In genomic region chr2:231482806-231483391, GRCh38 we compare ENCODE assay signal across 1 cellular context.
TF ChIP-seq lines count a peak whose summit lies in the region.

No MANE protein-coding gene starts in this region.

TF ChIP-seq in HepG2, 621 proteins besides CTCF, POLR2A, EP300 and RAD21 (continued from another document and continues in another):
- TF ChIP-seq DBP (CRISPR knock-in tag; IDR thresholded peaks at IDR 0.05; ENCODE audit: not compliant biosample characterization) (no peak), PAXIP1 (CRISPR knock-in tag; conservative IDR thresholded peaks at IDR 0.05) (no peak), ZBTB20 (CRISPR knock-in tag; IDR thresholded peaks at IDR 0.05; ENCODE audit: borderline replicate concordance, low read depth) (no peak), FUBP1 (CRISPR knock-in tag; IDR thresholded peaks at IDR 0.05; ENCODE audit: borderline replicate concordance) (0 out of 2 replicates have a peak, but pooled peaks have one; percentile 23), ZNF556 (CRISPR knock-in tag; IDR thresholded peaks at IDR 0.05; ENCODE audit: borderline replicate concordance) (peak; percentile 73; the same call in 1 of the 2 replicates), ZNF274 (CRISPR knock-in tag; IDR thresholded peaks at IDR 0.05) (peak; percentile 70), RFXAP (CRISPR knock-in tag; IDR thresholded peaks at IDR 0.05; ENCODE audit: borderline replicate concordance) (peak; percentile 59; the same call in 1 of the 2 replicates), ZNF775 (CRISPR knock-in tag; IDR thresholded peaks at IDR 0.05; ENCODE audit: borderline replicate concordance) (no peak), ARID5B (CRISPR knock-in tag; IDR thresholded peaks at IDR 0.05) (peak; percentile 46; the same call in 1 of the 2 replicates), ZNF691 (CRISPR knock-in tag; IDR thresholded peaks at IDR 0.05; ENCODE audit: borderline replicate concordance, low read depth) (0 out of 2 replicates have a peak, but pooled peaks have one; percentile 23), ZNF326 (CRISPR knock-in tag; IDR thresholded peaks at IDR 0.05; ENCODE audit: borderline replicate concordance) (no peak), ARHGAP35 (CRISPR knock-in tag; IDR thresholded peaks at IDR 0.05; ENCODE audit: borderline replicate concordance) (peak; percentile 17; the same call in 1 of the 2 replicates), GFI1 (CRISPR knock-in tag; IDR thresholded peaks at IDR 0.05; ENCODE audit: borderline replicate concordance) (no peak), ZFP1 (CRISPR knock-in tag; IDR thresholded peaks at IDR 0.05) (no peak), HMG20B (CRISPR knock-in tag; conservative IDR thresholded peaks at IDR 0.05) (no peak), HNRNPLL (IDR thresholded peaks at IDR 0.05; ENCODE audit: low read depth, low read length, poor library complexity, severe bottlenecking) (peak; percentile 30), ELF3 (CRISPR knock-in tag; IDR thresholded peaks at IDR 0.05) (peak; percentile 25; the same call in 1 of the 2 replicates), ZNF513 (CRISPR knock-in tag; conservative IDR thresholded peaks at IDR 0.05) (no peak), ELF1 (CRISPR knock-in tag; IDR thresholded peaks at IDR 0.05) (no peak; the same call in 1 of the 2 replicates), MEF2D (CRISPR knock-in tag; IDR thresholded peaks at IDR 0.05) (no peak; the same call in 1 of the 2 replicates), CBX2 (IDR thresholded peaks at IDR 0.05; ENCODE audit: low read depth, low read length) (no peak), CBX2 (CRISPR knock-in tag; IDR thresholded peaks at IDR 0.05; ENCODE audit: low read depth) (no peak), SRSF1 (optimal IDR thresholded peaks at IDR 0.05; ENCODE audit: low read depth, low read length) (peak; percentile 55), HIC2 (CRISPR knock-in tag; IDR thresholded peaks at IDR 0.05; ENCODE audit: low read depth) (peak; percentile 38; the same call in 1 of the 2 replicates), SAFB2 (CRISPR knock-in tag; IDR thresholded peaks at IDR 0.05; ENCODE audit: borderline replicate concordance, low read depth) (no peak), MZF1 (CRISPR knock-in tag; IDR thresholded peaks at IDR 0.05; ENCODE audit: borderline replicate concordance) (no peak), TRIM24 (CRISPR knock-in tag; IDR thresholded peaks at IDR 0.05) (no peak), POLR2AphosphoS2 (IDR thresholded peaks at IDR 0.05; ENCODE audit: low read depth, low read length) (no peak), ARID2 (CRISPR knock-in tag; IDR thresholded peaks at IDR 0.05; ENCODE audit: borderline replicate concordance) (no peak), ZNF678 (CRISPR knock-in tag; IDR thresholded peaks at IDR 0.05) (no peak), HNRNPL (IDR thresholded peaks at IDR 0.05; ENCODE audit: low read depth, low read length) (peak; percentile 76), SP140L (CRISPR knock-in tag; IDR thresholded peaks at IDR 0.05; ENCODE audit: borderline replicate concordance) (no peak), ZNF879 (CRISPR knock-in tag; IDR thresholded peaks at IDR 0.05) (no peak), DPF2 (CRISPR knock-in tag; IDR thresholded peaks at IDR 0.05; ENCODE audit: borderline replicate concordance, low read depth) (no peak), ELF4 (CRISPR knock-in tag; IDR thresholded peaks at IDR 0.05; ENCODE audit: borderline replicate concordance) (no peak), GATAD2A (CRISPR knock-in tag; IDR thresholded peaks at IDR 0.05) (peak; percentile 57), YEATS4 (CRISPR knock-in tag; IDR thresholded peaks at IDR 0.05; ENCODE audit: borderline replicate concordance) (peak; percentile 31; the same call in 1 of the 2 replicates), JUNB (CRISPR knock-in tag; IDR thresholded peaks at IDR 0.05; ENCODE audit: borderline replicate concordance) (no peak), SRSF9 (IDR thresholded peaks at IDR 0.05; ENCODE audit: borderline replicate concordance, insufficient read depth, low read depth, low read length, poor library complexity, severe bottlenecking) (no peak), ZNF777 (CRISPR knock-in tag; IDR thresholded peaks at IDR 0.05) (0 out of 2 replicates have a peak, but pooled peaks have one; percentile 39), IRF9 (CRISPR knock-in tag; IDR thresholded peaks at IDR 0.05; ENCODE audit: borderline replicate concordance) (no peak), REPIN1 (CRISPR knock-in tag; IDR thresholded peaks at IDR 0.05; ENCODE audit: borderline replicate concordance, low read depth) (peak; percentile 29; the same call in 1 of the 2 replicates), ISL2 (CRISPR knock-in tag; IDR thresholded peaks at IDR 0.05) (peak; percentile 66; the same call in 1 of the 2 replicates), KAT8 (CRISPR knock-in tag; IDR thresholded peaks at IDR 0.05) (peak; percentile 63; the same call in 1 of the 2 replicates), BRCA1 (CRISPR knock-in tag; IDR thresholded peaks at IDR 0.05) (0 out of 2 replicates have a peak, but pooled peaks have one; percentile 49), HMGXB4 (CRISPR knock-in tag; IDR thresholded peaks at IDR 0.05; ENCODE audit: borderline replicate concordance in 1 of 2, low read depth in 1 of 2) (peak; percentile 93 to 96), ZNF207 (IDR thresholded peaks at IDR 0.05; ENCODE audit: borderline replicate concordance) (no peak), SNAI1 (CRISPR knock-in tag; IDR thresholded peaks at IDR 0.05; ENCODE audit: borderline replicate concordance) (no peak)
